In genomic region chr5:137828192-137828591, GRCh38 we compare ENCODE assay signal across 1 cellular context.
TF ChIP-seq lines count a peak whose summit lies in the region.

No MANE protein-coding gene starts in this region.

TF ChIP-seq in GM23338, 12 proteins besides CTCF, POLR2A, EP300 and RAD21:
- TF ChIP-seq ZNF462 (CRISPR knock-in tag; IDR thresholded peaks at IDR 0.05) = no peak
- TF ChIP-seq EZH2 (IDR thresholded peaks at IDR 0.05; ENCODE audit: low read depth, unreplicated experiment) = no peak
- TF ChIP-seq STAT1 (IDR thresholded peaks at IDR 0.05; ENCODE audit: unreplicated experiment) = no peak
- TF ChIP-seq EZH2phosphoT487 (IDR thresholded peaks at IDR 0.05; ENCODE audit: unreplicated experiment) = no peak
- no peak for TF ChIP-seq ZNF331 (CRISPR knock-in tag; IDR thresholded peaks at IDR 0.05; ENCODE audit: low read depth)
- TF ChIP-seq NANOG (IDR thresholded peaks at IDR 0.05; ENCODE audit: borderline replicate concordance) = no peak
- no peak for TF ChIP-seq JUNB (IDR thresholded peaks at IDR 0.05; ENCODE audit: unreplicated experiment)
- no peak for TF ChIP-seq REST (IDR thresholded peaks at IDR 0.05; ENCODE audit: unreplicated experiment)
TF ChIP-seq in GM23338: peak in this region for 0.
